In the genomic region with DNA sequence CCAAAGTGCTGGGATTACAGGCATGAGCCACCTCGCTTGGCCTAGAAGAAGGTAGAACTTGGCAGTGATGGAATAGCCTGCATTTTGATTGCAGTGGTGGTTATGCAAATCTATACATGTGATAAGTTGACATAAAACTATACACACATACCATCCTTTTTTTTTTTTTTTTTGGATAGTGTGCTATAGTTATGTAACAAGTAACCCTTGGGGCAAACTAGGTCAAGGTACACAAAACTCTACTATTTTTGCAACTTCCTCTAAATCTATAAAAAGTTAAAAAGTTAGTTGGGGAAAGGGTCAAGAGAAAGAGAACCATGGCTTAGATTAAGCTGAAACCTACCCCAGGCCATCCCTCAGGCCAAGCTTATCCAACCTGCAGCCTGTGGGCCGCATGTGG, we compare ENCODE assay signal across 12 cellular contexts. TPM values are rescaled to one million over a fixed set of nuclear protein-coding genes. Genes with fewer than 3 reads are reported as not detected.
A peak's percentile ranks its signal among the peaks of the same experiment; 100 is the strongest.
DNase-seq lines count a peak whose midpoint lies in the region; ATAC-seq and TF ChIP-seq lines count a peak whose summit lies in the region.
"Had no signal": no experiment of that assay in that cellular context is flagged by ENCODE, and none has a peak within 500 bp of the region (broad histone marks: within the 10 kb centered on the region; RNA-seq: fewer than 3 reads in every experiment).

No MANE protein-coding gene starts in this region.

- H3K9me3 ChIP-seq in Loucy (ENCODE audit: insufficient read depth, low read depth, low read length): no peaks in the 10 kb centered on the region
- H3K9me3 ChIP-seq in transverse colon: no peaks in the 10 kb centered on the region

- no peak for TF ChIP-seq POLR2A in transverse colon (IDR thresholded peaks at IDR 0.05)

- 84 to 95% methylated on average over 2 of the region's 2 CpGs for WGBS in transverse colon (ENCODE audit: low coverage in 1 of 2), 2 donors

- H3F3A ChIP-seq in Loucy (ENCODE audit: low read depth): no peaks in the 10 kb centered on the region

- peak overlapping the region; percentile 38 for H3K4me2 ChIP-seq in Loucy (ENCODE audit: low read depth, low read length, poor library complexity, severe bottlenecking)

- H3K9me2 ChIP-seq in Loucy (replicated peaks; ENCODE audit: low read depth, low read length): no peaks in the 10 kb centered on the region

- no peak for TF ChIP-seq EP300 in transverse colon (IDR thresholded peaks at IDR 0.05; ENCODE audit: low read depth)

- H3K4me1 Mint-ChIP-seq in activated T-cell treated with anti-CD3 and anti-CD28 coated beads, Interleukin-2, amount 50 U/mL, for 72 hours (ENCODE audit: low read depth): peaks cover 79% of the 10 kb centered on the region
- peaks cover 84% of the 10 kb centered on the region for H3K4me1 Mint-ChIP-seq in activated naive CD8-positive, alpha-beta T cell treated with anti-CD3 and anti-CD28 coated beads, Interleukin-2, amount 50 U/mL, for 24 hours

- H3K9me3 Mint-ChIP-seq in activated T-cell treated with anti-CD3 and anti-CD28 coated beads, Interleukin-2, amount 50 U/mL, for 72 hours: no peaks in the 10 kb centered on the region
- H3K9me3 Mint-ChIP-seq in activated naive CD8-positive, alpha-beta T cell treated with anti-CD3 and anti-CD28 coated beads, Interleukin-2, amount 50 U/mL, for 24 hours: no peaks in the 10 kb centered on the region

- H3K27ac Mint-ChIP-seq in activated T-cell treated with anti-CD3 and anti-CD28 coated beads, Interleukin-2, amount 50 U/mL, for 72 hours: peak overlapping the region; percentile 56
- peak overlapping the region; percentile 83 for H3K27ac Mint-ChIP-seq in activated naive CD8-positive, alpha-beta T cell treated with anti-CD3 and anti-CD28 coated beads, Interleukin-2, amount 50 U/mL, for 24 hours

- DNase-seq in activated T-cell treated with anti-CD3 and anti-CD28 coated beads, Interleukin-2, amount 50 U/mL, for 72 hours: no peak
- DNase-seq in activated T-cell treated with anti-CD3 and anti-CD28 coated beads for 4 hours (no peak), transverse colon (no peak), left cardiac atrium (no peak), AG08395 (ENCODE audit: low spot score) (no peak), dedifferentiated amniotic fluid mesenchymal stem cell (ENCODE audit: extremely low spot score) (no peak)
- DNase-seq in activated naive CD8-positive, alpha-beta T cell treated with anti-CD3 and anti-CD28 coated beads, Interleukin-2, amount 50 U/mL, for 24 hours: no peak
- DNase-seq: activated CD4-positive, alpha-beta T cell treated with anti-CD3 and anti-CD28 coated beads, Interleukin-2, amount 50 U/mL, for 4 hours; foreskin fibroblast; NCI-H187; sigmoid colon had no signal

- H3K4me1 ChIP-seq in Loucy (ENCODE audit: insufficient read depth, low read length, poor library complexity, severe bottlenecking): peaks cover 46% of the 10 kb centered on the region
- peaks cover 0 to 22% (median 0%) of the 10 kb centered on the region in 4 donors for H3K4me1 ChIP-seq in transverse colon
- H3K4me1 ChIP-seq: sigmoid colon had no signal

- peak; percentile 23 to 24 for ATAC-seq in activated T-cell treated with anti-CD3 and anti-CD28 coated beads, Interleukin-2, amount 50 U/mL, for 72 hours (replicated peaks in 1 of 2)
- no peak for ATAC-seq in activated naive CD8-positive, alpha-beta T cell treated with anti-CD3 and anti-CD28 coated beads, Interleukin-2, amount 50 U/mL, for 24 hours
- no peak for ATAC-seq in left cardiac atrium

- no peaks in the 10 kb centered on the region for H3K27me3 Mint-ChIP-seq in activated T-cell treated with anti-CD3 and anti-CD28 coated beads, Interleukin-2, amount 50 U/mL, for 72 hours (ENCODE audit: low read depth)
- H3K27me3 Mint-ChIP-seq in activated naive CD8-positive, alpha-beta T cell treated with anti-CD3 and anti-CD28 coated beads, Interleukin-2, amount 50 U/mL, for 24 hours: no peaks in the 10 kb centered on the region

- peaks cover 3% of the 10 kb centered on the region; the same call in 1 of the 2 replicates for H3K79me2 ChIP-seq in Loucy (ENCODE audit: insufficient read depth, low read length)

- intact Hi-C loops in transverse colon (cut with DNase I; ENCODE audit: low total_unique reads) (no loop called here), left cardiac atrium (cut with DNase I) (no loop called here)

- no peaks in the 10 kb centered on the region for H4K20me1 ChIP-seq in Loucy (ENCODE audit: insufficient read depth, low read length, poor library complexity, severe bottlenecking)

- H3K36me3 ChIP-seq in Loucy (ENCODE audit: insufficient read depth, low read length): no peaks in the 10 kb centered on the region
- peaks cover 0 to 14% (median 2%) of the 10 kb centered on the region in 4 donors for H3K36me3 ChIP-seq in transverse colon
- H3K36me3 ChIP-seq: sigmoid colon had no signal

- peak overlapping the region; percentile 47 to 72 (median 60) for H3K27ac ChIP-seq in transverse colon

- H2AFZ ChIP-seq in Loucy (ENCODE audit: low read length): no peak overlapping the region

- peak overlapping the region; percentile 63 to 78 for H3K4me3 Mint-ChIP-seq in activated T-cell treated with anti-CD3 and anti-CD28 coated beads, Interleukin-2, amount 50 U/mL, for 72 hours
- H3K4me3 Mint-ChIP-seq in activated naive CD8-positive, alpha-beta T cell treated with anti-CD3 and anti-CD28 coated beads, Interleukin-2, amount 50 U/mL, for 24 hours: no peak overlapping the region

- in situ Hi-C loops in transverse colon (cut with MboI; ENCODE audit: low pct_ligation_motif_present in 1 of 4, low pct_unique_long_range_greater_than_20kb in 1 of 4, low sequenced_read_pairs in 3 of 4): no loop called here

- H3K4me3 ChIP-seq in Loucy (ENCODE audit: low read length, poor library complexity, severe bottlenecking) (no peak overlapping the region), transverse colon (no peak overlapping the region)
- H3K4me3 ChIP-seq: sigmoid colon had no signal

- peaks cover 11 to 30% of the 10 kb centered on the region in 2 donors for H3K36me3 Mint-ChIP-seq in activated T-cell treated with anti-CD3 and anti-CD28 coated beads, Interleukin-2, amount 50 U/mL, for 72 hours (ENCODE audit: insufficient read depth in 2 of 2)
- peaks cover 55% of the 10 kb centered on the region for H3K36me3 Mint-ChIP-seq in activated naive CD8-positive, alpha-beta T cell treated with anti-CD3 and anti-CD28 coated beads, Interleukin-2, amount 50 U/mL, for 24 hours (ENCODE audit: low read depth)

- TF ChIP-seq CTCF in Loucy (conservative IDR thresholded peaks at IDR 0.05; ENCODE audit: low read length) (no peak), transverse colon (IDR thresholded peaks at IDR 0.05) (no peak)

- peak overlapping the region; percentile 56 for H3K9ac ChIP-seq in Loucy (ENCODE audit: low read depth, low read length, poor library complexity, severe bottlenecking)

- H3K27me3 ChIP-seq in Loucy (ENCODE audit: insufficient read depth, low read length, poor library complexity, severe bottlenecking): no peaks in the 10 kb centered on the region
- no peaks in the 10 kb centered on the region for H3K27me3 ChIP-seq in transverse colon
- H3K27me3 ChIP-seq: sigmoid colon had no signal

RNA-seq across cellular contexts. Expression of a gene that starts 11.1 kb away (rescaled TPM):
- total RNA-seq in activated T-cell treated with anti-CD3 and anti-CD28 coated beads, Interleukin-2, amount 50 U/mL, for 72 hours: 10 to 100 TPM; 41.6 to 41.7 TPM
- total RNA-seq in transverse colon: 10 to 100 TPM; 28.7 to 58.7 (median 53.8) TPM
- 10 to 100 TPM in 1 of 2 donors, 1 to 10 TPM in 1; 4.3 to 12.2 TPM for total RNA-seq in left cardiac atrium

RNA-seq across cellular contexts. Expression of a gene that starts 51.4 kb away (rescaled TPM):
- 10 to 100 TPM; 56.1 to 56.6 TPM for total RNA-seq in activated T-cell treated with anti-CD3 and anti-CD28 coated beads, Interleukin-2, amount 50 U/mL, for 72 hours
- total RNA-seq in transverse colon (100 to 1,000 TPM in 3 of 4 donors, 10 to 100 TPM in 1; 86.6 to 319 (median 269) TPM), left cardiac atrium (10 to 100 TPM; 31.0 to 41.5 TPM)

Comparison
In these comparisons a context has a peak if more than half of its experiments do, and no peak if none do; other contexts are left out.
1. ATAC-seq: peak in activated T-cell treated with anti-CD3 and anti-CD28 coated beads, Interleukin-2, amount 50 U/mL, for 72 hours (2 of 2); none in activated naive CD8-positive, alpha-beta T cell treated with anti-CD3 and anti-CD28 coated beads, Interleukin-2, amount 50 U/mL, for 24 hours (single experiment) and left cardiac atrium (0 of 2).